8 cellular contexts compared by ENCODE assay signal in the genomic region with DNA sequence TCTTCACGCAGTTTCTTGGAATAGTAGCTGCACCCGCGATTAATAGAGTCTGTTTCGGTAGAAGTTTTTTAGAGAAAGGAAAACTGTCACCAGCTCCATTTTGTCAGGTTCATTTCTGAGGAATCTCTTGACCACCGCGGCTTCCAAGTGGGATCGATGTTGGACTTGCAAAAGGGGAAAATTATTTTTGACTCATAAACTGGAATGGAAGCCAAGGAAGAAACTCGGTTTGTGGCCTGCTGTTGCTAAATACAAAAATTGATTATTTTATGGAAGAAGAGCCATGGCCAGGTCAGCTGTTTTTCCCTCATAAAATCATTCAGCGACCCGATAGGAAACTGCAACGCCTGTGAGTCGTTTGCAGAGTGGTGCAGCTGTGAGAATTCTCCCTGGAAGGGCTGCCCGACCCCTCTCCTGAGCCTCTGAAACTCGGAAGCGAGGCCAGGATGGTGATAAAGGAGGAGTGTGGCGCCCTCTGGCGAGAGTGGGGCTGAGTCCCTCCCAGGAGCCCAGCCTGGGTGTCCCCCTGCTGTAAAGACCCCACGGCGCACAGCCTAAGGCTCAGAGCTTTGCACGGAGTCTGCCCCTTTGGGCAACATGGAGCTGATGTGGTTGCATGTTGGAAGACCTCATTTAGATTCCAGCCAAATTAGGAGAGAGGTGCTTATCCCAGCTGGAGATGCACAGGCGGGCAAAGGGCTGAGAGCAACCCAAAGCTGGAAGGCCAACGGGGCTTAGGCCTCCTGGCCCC.
DNase-seq lines count a peak whose midpoint lies in the region; ATAC-seq lines count a peak whose summit lies in the region.

No MANE protein-coding gene starts in this region.

- no peak overlapping the region for H3K4me3 ChIP-seq in MG63

- peak; percentile 36 for ATAC-seq in left lobe of liver
- no peak for ATAC-seq in GM21515 (IDR thresholded peaks at IDR 0.05; ENCODE audit: unreplicated experiment)

- DNase-seq in Daoy (ENCODE audit: low read depth) = peak; percentile 72
- DNase-seq in MG63 = peak; percentile 58
- DNase-seq in activated CD4-positive, alpha-beta T cell treated with anti-CD3 and anti-CD28 coated beads for 24 hours (ENCODE audit: low read depth in 2 of 2) = peak; percentile 54 to 55
- DNase-seq in cerebellar cortex (ENCODE audit: low spot score) = peak; percentile 61
- DNase-seq in left lobe of liver (ENCODE audit: low spot score) = peak; percentile 65
- DNase-seq in stimulated activated CD4-positive, alpha-beta T cell treated with anti-CD3 and anti-CD28 coated beads, TNF-alpha, amount 100 ng/mL, for 4 hours (ENCODE audit: low read depth in 3 of 3) = peak; percentile 34 to 41 (median 36)
- DNase-seq in OCI-M2 (lab: John Stamatoyannopoulos, UW; ENCODE audit: unreplicated experiment) = no peak

- H3K36me3 ChIP-seq in MG63 = no peaks in the 10 kb centered on the region

- H3K27me3 ChIP-seq in MG63 = no peaks in the 10 kb centered on the region

- H3K9me3 ChIP-seq in MG63 = no peaks in the 10 kb centered on the region
